Comparison of ENCODE assay signal across 8 cellular contexts in the genomic region with DNA sequence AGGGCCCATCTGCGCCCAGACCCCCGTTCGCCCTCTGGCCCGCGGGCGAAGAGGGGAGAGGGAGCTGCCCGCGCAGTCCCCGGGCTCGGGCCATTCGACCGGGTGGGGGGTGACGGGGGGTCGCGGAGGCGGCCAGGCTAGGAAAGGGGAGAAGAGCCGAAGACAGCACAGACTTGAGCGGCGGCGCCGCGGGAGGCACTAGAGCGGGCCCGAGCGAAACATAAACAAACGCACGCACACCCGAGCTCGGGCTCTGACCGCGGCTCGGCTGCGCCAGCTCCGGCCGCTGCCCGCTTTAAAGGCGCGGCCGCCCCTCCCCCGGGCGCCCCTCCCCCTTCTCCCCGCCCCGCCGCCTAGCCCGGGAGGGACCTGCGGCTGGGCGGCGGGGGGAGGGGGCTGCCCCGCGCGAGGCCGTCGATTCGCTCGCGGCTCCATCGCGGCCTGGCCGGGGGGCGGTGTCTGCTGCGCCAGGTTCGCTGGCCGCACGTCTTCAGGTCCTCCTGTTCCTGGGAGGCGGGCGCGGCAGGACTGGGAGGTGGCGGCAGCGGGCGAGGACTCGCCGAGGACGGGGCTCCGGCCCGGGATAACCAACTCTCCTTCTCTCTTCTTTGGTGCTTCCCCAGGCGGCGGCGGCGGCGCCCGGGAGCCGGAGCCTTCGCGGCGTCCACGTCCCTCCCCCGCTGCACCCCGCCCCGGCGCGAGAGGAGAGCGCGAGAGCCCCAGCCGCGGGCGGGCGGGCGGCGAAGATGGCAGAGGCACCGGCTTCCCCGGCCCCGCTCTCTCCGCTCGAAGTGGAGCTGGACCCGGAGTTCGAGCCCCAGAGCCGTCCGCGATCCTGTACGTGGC. TPM values are rescaled to one million over a fixed set of nuclear protein-coding genes. Genes with fewer than 3 reads are reported as not detected.
DNase-seq lines count a peak whose midpoint lies in the region; ATAC-seq and TF ChIP-seq lines count a peak whose summit lies in the region.

FOXO3 (plus strand) TSS at position 455 of the 846 bp plus-strand sequence; CDS start at position 747, 292 bp downstream.

- H3K4me3 ChIP-seq in heart right ventricle = peak within 1 kb of the TSS; percentile 75 to 97 (median 93)
- peak within 1 kb of the TSS; percentile 89 for H3K4me3 ChIP-seq in upper lobe of right lung

- H3K9me3 ChIP-seq in heart right ventricle (no peaks in the 10 kb centered on the region), upper lobe of right lung (no peaks in the 10 kb centered on the region)

- H3K27ac ChIP-seq in angular gyrus (ENCODE audit: low read depth, low read length) (peak within 1 kb of the TSS; percentile 98), heart right ventricle (peak within 1 kb of the TSS; percentile 96 to 100 (median 99)), upper lobe of right lung (peak within 1 kb of the TSS; percentile 99)

- TF ChIP-seq CTCF in heart right ventricle (IDR thresholded peaks at IDR 0.05) = peak in 3 of 9 donors; percentile 9 to 22 (median 10)
- no peak for TF ChIP-seq CTCF in upper lobe of right lung (IDR thresholded peaks at IDR 0.05)

- no peaks in the 10 kb centered on the region for H3K27me3 ChIP-seq in heart right ventricle
- H3K27me3 ChIP-seq in upper lobe of right lung = no peaks in the 10 kb centered on the region

- WGBS in heart right ventricle, 2 donors = 0 to 3% methylated on average over 68 to 101 of the region's 110 CpGs

- DNase-seq in DMS79 treated with DMSO at 0.1 percent for 48 hours (lab: John Stamatoyannopoulos, UW) (peak; percentile 56), LoVo (ENCODE audit: low spot score) (peak; percentile 49), T follicular helper cell (ENCODE audit: low read depth) (peak; percentile 47), heart right ventricle (peak; percentile 90 to 93), pons (ENCODE audit: low spot score) (peak; percentile 82), upper lobe of right lung (peak; percentile 97)

- peak; percentile 55 to 83 (median 64) for ATAC-seq in heart right ventricle
- ATAC-seq in upper lobe of right lung = peak; percentile 71
- no peak for ATAC-seq in GM18868 (IDR thresholded peaks at IDR 0.05; ENCODE audit: unreplicated experiment)

- intact Hi-C loops in heart right ventricle (cut with DNase I) = loop anchor here in 7 of 10 donors (5.0 to 10.0 kb wide), 5 partner anchors 54 to 222 kb away; no protein-coding TSS in a partner anchor
- intact Hi-C loops in upper lobe of right lung (cut with DNase I) = loop anchor here (10.0 kb wide), 1 partner anchor 114 kb away; no protein-coding TSS in a partner anchor

- H3K4me1 ChIP-seq in heart right ventricle (peaks cover 7 to 57% (median 47%) of the 10 kb centered on the region in 9 donors), upper lobe of right lung (peaks cover 44% of the 10 kb centered on the region)

- H3K36me3 ChIP-seq in heart right ventricle (peaks cover 0 to 6% (median 0%) of the 10 kb centered on the region in 9 donors), upper lobe of right lung (no peaks in the 10 kb centered on the region)

RNA-seq across cellular contexts. Expression of gene FOXO3, which starts in this region (rescaled TPM):
- 10 to 100 TPM; 29.4 to 52.6 (median 37.7) TPM for total RNA-seq in heart right ventricle
- polyA plus RNA-seq in heart right ventricle = 10 to 100 TPM; 16.8 to 19.3 TPM
- total RNA-seq in upper lobe of right lung = 73.6 TPM

Comparison
In these comparisons a context has a peak if more than half of its experiments do, and no peak if none do; other contexts are left out.
1. DNase-seq: peak in every context shown above with its lines; median percentile 97 in upper lobe of right lung; 92 in heart right ventricle; 82 in pons; 56 in DMS79 treated with DMSO at 0.1 percent for 48 hours; 49 in LoVo; 47 in T follicular helper cell.